ENCODE assay signal across 8 cellular contexts in the genomic region with DNA sequence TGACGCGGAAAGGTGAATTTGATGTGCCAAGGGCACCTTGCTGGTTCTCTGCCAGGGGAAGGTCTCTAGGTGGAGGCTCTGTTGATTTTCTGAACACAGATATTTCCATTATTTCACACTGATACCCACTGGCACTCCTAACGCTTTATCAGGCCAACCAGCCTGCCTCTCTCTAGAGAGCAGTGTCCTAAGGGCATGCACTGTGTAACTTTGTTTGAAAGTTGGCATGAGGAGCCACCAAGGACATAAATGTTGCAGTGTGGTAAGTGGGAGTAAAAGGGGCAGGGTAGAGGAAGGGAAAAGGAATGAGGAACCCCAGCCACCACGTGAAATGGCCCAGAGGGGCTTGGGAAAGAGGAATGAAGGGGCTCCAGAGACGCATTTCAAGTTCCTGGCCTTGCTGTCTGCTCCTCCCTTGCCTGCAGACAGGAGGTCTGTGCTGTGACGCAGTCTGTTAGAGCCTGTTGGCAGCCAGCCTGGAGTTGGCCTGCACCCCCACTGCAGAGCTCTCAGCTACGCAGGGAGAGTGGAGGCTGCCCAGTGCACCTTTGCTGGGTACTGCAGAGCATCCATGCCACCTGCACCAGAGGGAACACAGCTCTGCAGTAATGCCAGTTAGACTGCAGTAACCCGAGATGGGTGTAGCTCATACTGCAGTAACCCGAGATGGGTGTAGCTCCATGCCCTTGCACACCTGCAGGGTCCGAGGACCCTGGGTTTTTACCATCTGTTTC.
A peak's percentile ranks its signal among the peaks of the same experiment; 100 is the strongest.
DNase-seq lines count a peak whose midpoint lies in the region; ATAC-seq, FAIRE-seq and TF ChIP-seq lines count a peak whose summit lies in the region.

No MANE protein-coding gene starts in this region.

- TF ChIP-seq CTCF in adrenal gland (IDR thresholded peaks at IDR 0.05) (peak in 1 of 6 experiments; percentile 16), hepatocyte (IDR thresholded peaks at IDR 0.05; ENCODE audit: poor library complexity) (no peak), natural killer cell (IDR thresholded peaks at IDR 0.05) (no peak)

- no peak for TF ChIP-seq POLR2A in adrenal gland (IDR thresholded peaks at IDR 0.05)

- H3K36me3 ChIP-seq in adrenal gland (replicated peaks in 1 of 2) (no peaks in the 10 kb centered on the region), hepatocyte (replicated peaks; ENCODE audit: insufficient read depth, low read depth) (no peaks in the 10 kb centered on the region)

- no peaks in the 10 kb centered on the region for H4K20me1 ChIP-seq in hepatocyte (ENCODE audit: insufficient read depth, poor library complexity, severe bottlenecking)

- WGBS in adrenal gland, 4 donors: 41 to 54% (median 49%) methylated on average over 9 to 10 of the region's 10 CpGs
- WGBS in hepatocyte (ENCODE audit: low lambda C conversion rate, missing lambda C conversion rate): 61% methylated on average over 10 of the region's 10 CpGs

- no peaks in the 10 kb centered on the region for H3K36me3 Mint-ChIP-seq in natural killer cell

- H3K9me3 Mint-ChIP-seq in natural killer cell: no peaks in the 10 kb centered on the region

- H3K4me3 ChIP-seq in adrenal gland (no peak overlapping the region), hepatocyte (no peak overlapping the region)

- H3K4me1 ChIP-seq in adrenal gland (replicated peaks in 1 of 2) (no peaks in the 10 kb centered on the region), hepatocyte (ENCODE audit: insufficient read depth) (no peaks in the 10 kb centered on the region)

- DNase-seq in NCI-H1092 treated with DMSO at 0.1 percent for 48 hours (lab: John Stamatoyannopoulos, UW) (peak; percentile 81), adrenal gland (peak; percentile 39 to 90 (median 60)), hepatocyte (ENCODE audit: low spot score) (peak; percentile 63), stromal cell of bone marrow (ENCODE audit: low read depth) (peak; percentile 23), natural killer cell (no peak), GM19239 (ENCODE audit: insufficient read length, low spot score) (no peak)

- H3K9me3 ChIP-seq in adrenal gland (replicated peaks in 1 of 3) (no peaks in the 10 kb centered on the region), hepatocyte (ENCODE audit: low read depth) (no peaks in the 10 kb centered on the region)

- FAIRE-seq in GM19239 (lab: Jason Lieb, UNC): no peak

- H3K4me1 Mint-ChIP-seq in natural killer cell: no peaks in the 10 kb centered on the region

- intact Hi-C loops in adrenal gland (cut with DNase I) (no loop called here), natural killer cell (cut with micrococcal nuclease) (no loop called here)

- H3K27ac Mint-ChIP-seq in natural killer cell: no peak overlapping the region

- H3K27ac ChIP-seq in adrenal gland (peak overlapping the region in 1 of 5 donors; percentile 44), hepatocyte (peak overlapping the region; percentile 27)

- no peak overlapping the region for H3K4me3 Mint-ChIP-seq in natural killer cell

- H3K4me2 ChIP-seq in hepatocyte: no peak overlapping the region

- no peaks in the 10 kb centered on the region for H3K9me2 ChIP-seq in hepatocyte (replicated peaks; ENCODE audit: insufficient read depth)

- H3K27me3 Mint-ChIP-seq in natural killer cell (ENCODE audit: low read depth in 2 of 2): peaks cover 3 to 8% of the 10 kb centered on the region in 2 donors

- ATAC-seq in natural killer cell (no peak), HG03280 (IDR thresholded peaks at IDR 0.05; ENCODE audit: unreplicated experiment) (no peak), HG03039 (IDR thresholded peaks at IDR 0.05; ENCODE audit: unreplicated experiment) (no peak)

- H3K79me2 ChIP-seq in hepatocyte: no peaks in the 10 kb centered on the region

- H3K27me3 ChIP-seq in adrenal gland (peaks cover 7% of the 10 kb centered on the region), hepatocyte (no peaks in the 10 kb centered on the region)

- no peak overlapping the region for H2AFZ ChIP-seq in hepatocyte

Comparison
In these comparisons a context has a peak if more than half of its experiments do, and no peak if none do; other contexts are left out.
1. DNase-seq: peak in NCI-H1092 treated with DMSO at 0.1 percent for 48 hours (single experiment), adrenal gland (7 of 7), hepatocyte (single experiment) and stromal cell of bone marrow (single experiment); none in natural killer cell (single experiment) and GM19239 (single experiment).